1 cellular context compared by ENCODE assay signal in genomic region chr17:82713015-82713723, GRCh38.
TF ChIP-seq lines count a peak whose summit lies in the region.

No MANE protein-coding gene starts in this region.

TF ChIP-seq in HepG2, 621 proteins besides CTCF, POLR2A, EP300 and RAD21 (continued from another document):
- TF ChIP-seq, protein P1, sequence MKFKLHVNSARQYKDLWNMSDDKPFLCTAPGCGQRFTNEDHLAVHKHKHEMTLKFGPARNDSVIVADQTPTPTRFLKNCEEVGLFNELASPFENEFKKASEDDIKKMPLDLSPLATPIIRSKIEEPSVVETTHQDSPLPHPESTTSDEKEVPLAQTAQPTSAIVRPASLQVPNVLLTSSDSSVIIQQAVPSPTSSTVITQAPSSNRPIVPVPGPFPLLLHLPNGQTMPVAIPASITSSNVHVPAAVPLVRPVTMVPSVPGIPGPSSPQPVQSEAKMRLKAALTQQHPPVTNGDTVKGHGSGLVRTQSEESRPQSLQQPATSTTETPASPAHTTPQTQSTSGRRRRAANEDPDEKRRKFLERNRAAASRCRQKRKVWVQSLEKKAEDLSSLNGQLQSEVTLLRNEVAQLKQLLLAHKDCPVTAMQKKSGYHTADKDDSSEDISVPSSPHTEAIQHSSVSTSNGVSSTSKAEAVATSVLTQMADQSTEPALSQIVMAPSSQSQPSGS (CRISPR knock-in tag; IDR thresholded peaks at IDR 0.05): no peak
- TF ChIP-seq, protein P2, sequence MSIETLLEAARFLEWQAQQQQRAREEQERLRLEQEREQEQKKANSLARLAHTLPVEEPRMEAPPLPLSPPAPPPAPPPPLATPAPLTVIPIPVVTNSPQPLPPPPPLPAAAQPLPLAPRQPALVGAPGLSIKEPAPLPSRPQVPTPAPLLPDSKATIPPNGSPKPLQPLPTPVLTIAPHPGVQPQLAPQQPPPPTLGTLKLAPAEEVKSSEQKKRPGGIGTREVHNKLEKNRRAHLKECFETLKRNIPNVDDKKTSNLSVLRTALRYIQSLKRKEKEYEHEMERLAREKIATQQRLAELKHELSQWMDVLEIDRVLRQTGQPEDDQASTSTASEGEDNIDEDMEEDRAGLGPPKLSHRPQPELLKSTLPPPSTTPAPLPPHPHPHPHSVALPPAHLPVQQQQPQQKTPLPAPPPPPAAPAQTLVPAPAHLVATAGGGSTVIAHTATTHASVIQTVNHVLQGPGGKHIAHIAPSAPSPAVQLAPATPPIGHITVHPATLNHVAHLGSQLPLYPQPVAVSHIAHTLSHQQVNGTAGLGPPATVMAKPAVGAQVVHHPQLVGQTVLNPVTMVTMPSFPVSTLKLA (IDR thresholded peaks at IDR 0.05): peak; percentile 24; the same call in 1 of the 2 replicates
- TF ChIP-seq KMT2B (CRISPR knock-in tag; IDR thresholded peaks at IDR 0.05): no peak
- TF ChIP-seq STAG1 (CRISPR knock-in tag; IDR thresholded peaks at IDR 0.05): peak; percentile 19; the same call in 1 of the 2 replicates
- TF ChIP-seq HNRNPL (IDR thresholded peaks at IDR 0.05; ENCODE audit: low read depth, low read length): 0 out of 2 replicates have a peak, but pooled peaks have one; percentile 41
